In genomic region chr19:48530044-48530720, GRCh38 we compare ENCODE assay signal across 11 cellular contexts. TPM values are rescaled to one million over a fixed set of nuclear protein-coding genes. Genes with fewer than 3 reads are reported as not detected.
"Had no signal": no experiment of that assay in that cellular context is flagged by ENCODE, and none has a peak within 500 bp of the region (broad histone marks: within the 10 kb centered on the region; RNA-seq: fewer than 3 reads in every experiment).

No MANE protein-coding gene starts in this region.

- H3K27ac Mint-ChIP-seq: activated naive CD4-positive, alpha-beta T cell treated with anti-CD3 and anti-CD28 coated beads, Interleukin-2, amount 50 U/mL, for 72 hours; endodermal cell; natural killer cell treated with Interleukin-12 subunit alpha and Interleukin-12 subunit beta and Interleukin-15 and Interleukin-18, amount 100 ng/mL, for 72 hours had no signal

- H3K4me3 Mint-ChIP-seq: endodermal cell; natural killer cell treated with Interleukin-12 subunit alpha and Interleukin-12 subunit beta and Interleukin-15 and Interleukin-18, amount 100 ng/mL, for 72 hours had no signal

- H3K36me3 Mint-ChIP-seq: natural killer cell treated with Interleukin-12 subunit alpha and Interleukin-12 subunit beta and Interleukin-15 and Interleukin-18, amount 100 ng/mL, for 72 hours had no signal

- H3K27me3 ChIP-seq: brain microvascular endothelial cell had no signal

- H3K9me3 Mint-ChIP-seq: natural killer cell treated with Interleukin-12 subunit alpha and Interleukin-12 subunit beta and Interleukin-15 and Interleukin-18, amount 100 ng/mL, for 72 hours had no signal

- DNase-seq: amygdala; brain microvascular endothelial cell; cerebellar nuclear complex; erythroblast; stimulated activated CD4-positive, alpha-beta T cell treated with anti-CD3 and anti-CD28 coated beads, Interleukin-12 subunit alpha, Interleukin-12 subunit beta, amount 100 ng/mL, for 4 hours; stimulated activated naive CD4-positive, alpha-beta T cell treated with Interleukin-2 at 50 U/mL for 16 hours had no signal

- H3K36me3 ChIP-seq: brain microvascular endothelial cell had no signal

- H3K4me1 Mint-ChIP-seq: endodermal cell had no signal

- ATAC-seq: activated naive CD4-positive, alpha-beta T cell treated with anti-CD3 and anti-CD28 coated beads, Interleukin-2, amount 50 U/mL, for 72 hours; natural killer cell treated with Interleukin-12 subunit alpha and Interleukin-12 subunit beta and Interleukin-15 and Interleukin-18, amount 100 ng/mL, for 72 hours had no signal

- H3K27ac ChIP-seq: brain microvascular endothelial cell had no signal

RNA-seq across cellular contexts. Expression of gene SULT2B1, which starts 21.8 kb away (rescaled TPM):
- total RNA-seq: activated naive CD4-positive, alpha-beta T cell treated with anti-CD3 and anti-CD28 coated beads, Interleukin-2, amount 50 U/mL, for 72 hours; natural killer cell treated with Interleukin-12 subunit alpha and Interleukin-12 subunit beta and Interleukin-15 and Interleukin-18, amount 100 ng/mL, for 72 hours; osteocyte; temporal lobe had no signal
